In the genomic region with DNA sequence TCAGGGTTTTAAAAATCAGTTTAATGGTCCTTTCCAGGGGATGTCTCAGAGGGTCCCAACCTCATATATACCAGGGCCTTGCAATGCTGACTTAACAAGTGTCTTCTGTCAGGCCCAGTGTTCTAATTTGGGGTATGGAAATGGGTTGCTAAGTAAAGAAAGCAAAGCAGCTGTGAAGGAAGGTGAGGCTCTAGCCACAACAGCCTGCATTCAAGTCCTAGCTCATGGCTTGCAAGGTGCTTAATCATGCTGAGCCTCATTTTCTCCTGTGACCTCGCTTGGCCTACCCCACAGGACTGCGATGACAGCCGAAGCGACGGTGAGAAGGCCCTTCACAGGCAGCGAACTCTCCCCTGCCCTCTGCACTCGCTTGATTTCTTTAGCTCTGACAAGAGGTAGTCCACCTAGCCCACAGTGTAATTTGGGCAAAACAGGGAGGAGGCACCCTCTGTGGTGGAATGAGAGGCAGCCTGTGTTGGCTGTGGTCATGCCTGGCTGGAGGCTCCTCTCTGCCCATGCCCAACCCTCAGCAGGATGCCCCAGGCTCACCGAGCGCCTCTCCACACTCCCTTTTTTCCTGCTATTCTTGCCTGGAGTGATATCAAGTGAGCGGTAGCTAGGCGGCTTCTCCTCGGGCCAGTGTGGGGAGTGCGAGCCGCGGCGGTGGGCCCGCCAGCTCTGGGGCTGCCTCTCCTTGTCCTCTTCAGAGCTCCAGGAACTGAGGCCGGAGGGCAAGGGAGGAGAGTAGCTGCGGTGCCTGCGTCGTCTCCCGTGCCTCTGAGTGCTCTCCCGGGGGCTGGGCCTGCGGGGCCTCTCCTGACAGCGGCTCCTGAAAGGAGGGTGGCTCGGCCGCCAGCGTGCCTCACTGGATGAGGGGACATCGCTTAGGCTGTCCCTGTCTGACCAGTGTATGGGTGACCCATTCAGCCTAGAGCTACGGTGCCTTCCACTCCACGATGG, we compare ENCODE assay signal across 15 cellular contexts. TPM values are rescaled to one million over a fixed set of nuclear protein-coding genes. Genes with fewer than 3 reads are reported as not detected.
DNase-seq lines count a peak whose midpoint lies in the region; ATAC-seq, FAIRE-seq and TF ChIP-seq lines count a peak whose summit lies in the region.
"Had no signal": no experiment of that assay in that cellular context is flagged by ENCODE, and none has a peak within 500 bp of the region (broad histone marks: within the 10 kb centered on the region; RNA-seq: fewer than 3 reads in every experiment).

No MANE protein-coding gene starts in this region.

- H3K27me3 Mint-ChIP-seq in neural crest cell (ENCODE audit: low read depth): no peaks in the 10 kb centered on the region

- H3K4me1 Mint-ChIP-seq in neural crest cell: no peaks in the 10 kb centered on the region

- TF ChIP-seq CTCF in neural crest cell (conservative IDR thresholded peaks at IDR 0.05) (no peak), adrenal gland (IDR thresholded peaks at IDR 0.05) (no peak)

- H3K27ac ChIP-seq in adrenal gland: no peak overlapping the region

- intact Hi-C loops in adrenal gland (cut with DNase I): no loop called here

- peak overlapping the region; percentile 52 for H3K27ac Mint-ChIP-seq in neural crest cell (ENCODE audit: unreplicated experiment)
- H3K27ac Mint-ChIP-seq: activated CD4-positive, alpha-beta T cell treated with anti-CD3 and anti-CD28 coated beads for 36 hours had no signal

- H3K9me3 ChIP-seq in adrenal gland (replicated peaks in 1 of 3): no peaks in the 10 kb centered on the region

- no peak for TF ChIP-seq POLR2A in adrenal gland (IDR thresholded peaks at IDR 0.05)

- no peaks in the 10 kb centered on the region for H3K9me3 Mint-ChIP-seq in neural crest cell

- H3K36me3 Mint-ChIP-seq in neural crest cell (ENCODE audit: low read depth): no peaks in the 10 kb centered on the region

- 92 to 95% (median 94%) methylated on average over 23 to 31 of the region's 31 CpGs for WGBS in adrenal gland, 4 donors

- no peaks in the 10 kb centered on the region for H3K36me3 ChIP-seq in adrenal gland (replicated peaks in 1 of 2)

- no peak for FAIRE-seq in frontal cortex (lab: Jason Lieb, UNC)
- FAIRE-seq: endothelial cell of umbilical vein had no signal

- H3K27me3 ChIP-seq in adrenal gland: no peaks in the 10 kb centered on the region

- no peak overlapping the region for H3K4me3 Mint-ChIP-seq in neural crest cell
- H3K4me3 Mint-ChIP-seq: activated CD4-positive, alpha-beta T cell treated with anti-CD3 and anti-CD28 coated beads for 36 hours had no signal

- H3K4me1 ChIP-seq in adrenal gland (replicated peaks in 1 of 2): peaks cover 0 to 12% of the 10 kb centered on the region in 2 donors

- DNase-seq in neural crest cell (ENCODE audit: low read depth, low spot score) (no peak), frontal cortex (ENCODE audit: low spot score in 2 of 2) (no peak), adrenal gland (no peak), AG20443 (ENCODE audit: low spot score) (no peak)
- no peak for DNase-seq in activated CD8-positive, alpha-beta memory T cell treated with anti-CD3 and anti-CD28 coated beads for 24 hours
- DNase-seq: activated CD4-positive, alpha-beta T cell treated with anti-CD3 and anti-CD28 coated beads for 36 hours; aorta; DMS53; NCI-H1417 treated with DMSO at 0.1 percent for 48 hours had no signal

- ATAC-seq in GM18870 (IDR thresholded peaks at IDR 0.05; ENCODE audit: unreplicated experiment) (peak; percentile 53), HG02610 (IDR thresholded peaks at IDR 0.05; ENCODE audit: unreplicated experiment) (peak; percentile 57), HG03521 (IDR thresholded peaks at IDR 0.05; ENCODE audit: unreplicated experiment) (peak; percentile 52)
- ATAC-seq: activated CD4-positive, alpha-beta T cell treated with anti-CD3 and anti-CD28 coated beads for 36 hours had no signal

- no peak overlapping the region for H3K4me3 ChIP-seq in adrenal gland

RNA-seq across cellular contexts. Expression of a gene that starts 29.2 kb away (rescaled TPM):
- total RNA-seq in neural crest cell (not detected in 2 replicates), frontal cortex (not detected), adrenal gland (1 to 10 TPM in 6 of 8 donors, under 1 TPM in 1, not detected in 1; 0.91 to 5.6 (median 2.7) TPM)
- under 1 TPM; 0.32 to 0.62 (median 0.34) TPM for polyA plus RNA-seq in adrenal gland
- total RNA-seq: aorta, endothelial cell of umbilical vein, pulmonary artery endothelial cell, RPMI7951 had no signal
- polyA plus RNA-seq: endothelial cell of umbilical vein had no signal
